Comparison of ENCODE assay signal across 1 cellular context in genomic region chr20:48828734-48829460, GRCh38.
TF ChIP-seq lines count a peak whose summit lies in the region.

No MANE protein-coding gene starts in this region.

TF ChIP-seq in HepG2, 621 proteins besides CTCF, POLR2A, EP300 and RAD21 (continued from another document):
- no peak for TF ChIP-seq MTF2 (CRISPR knock-in tag; IDR thresholded peaks at IDR 0.05; ENCODE audit: borderline replicate concordance)
